Comparison of ENCODE assay signal across 8 cellular contexts in the genomic region with DNA sequence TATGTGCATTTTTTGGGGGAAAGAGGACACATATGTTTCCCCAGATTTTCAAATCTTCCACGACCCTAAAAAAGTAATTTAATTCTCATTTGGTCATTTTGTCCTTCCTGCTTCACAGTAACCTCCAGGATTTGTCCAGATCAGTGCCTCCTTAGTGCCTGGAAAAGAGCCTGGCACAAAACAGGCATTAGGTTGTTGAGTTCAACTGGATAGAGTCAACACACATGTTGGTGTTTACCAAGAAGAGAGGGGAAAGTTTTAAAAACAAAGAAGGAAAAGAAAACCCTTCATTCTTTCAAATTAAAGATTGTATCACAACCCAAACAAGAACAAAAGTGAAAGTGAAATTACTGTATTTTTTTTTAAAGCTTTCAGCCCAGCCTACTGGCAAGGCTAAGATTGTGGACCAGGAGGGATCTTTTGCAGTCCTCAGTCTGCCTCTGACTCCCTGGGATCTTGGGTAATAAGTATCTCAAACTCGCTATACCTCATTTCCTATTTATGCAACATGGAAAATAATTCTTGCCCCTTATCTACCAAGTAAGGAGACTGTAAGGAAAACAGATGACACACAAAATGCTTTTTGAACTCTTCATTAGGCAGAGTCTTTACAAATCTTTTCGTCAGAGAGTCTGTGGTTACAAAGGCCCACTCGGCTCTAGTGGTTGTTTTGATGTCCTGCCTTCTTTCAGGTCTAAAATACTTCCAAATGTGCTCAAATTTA. TPM values are rescaled to one million over a fixed set of nuclear protein-coding genes. Genes with fewer than 3 reads are reported as not detected.
DNase-seq lines count a peak whose midpoint lies in the region; ATAC-seq, FAIRE-seq and TF ChIP-seq lines count a peak whose summit lies in the region.

No MANE protein-coding gene starts in this region.

- H4K20me1 ChIP-seq in fibroblast of lung (ENCODE audit: control insufficient read depth, extremely low read depth, insufficient read depth, low read length), result no peaks in the 10 kb centered on the region

- in situ Hi-C loops in GM13977 (cut with MboI; ENCODE audit: low pct_unique_long_range_greater_than_20kb, low sequenced_read_pairs, unreplicated experiment), result no loop called here

- peak; percentile 50 for ATAC-seq in HG02610 (IDR thresholded peaks at IDR 0.05; ENCODE audit: unreplicated experiment)

- H3K4me3 ChIP-seq in SJSA1 (peak overlapping the region; percentile 6), fibroblast of lung (replicated peaks in 1 of 4; ENCODE audit: control extremely low read depth in 1 of 4, insufficient read depth in 1 of 4, low read depth in 3 of 4, low read length in 4 of 4) (peak overlapping the region; percentile 21 to 47 (median 34)), stomach smooth muscle (ENCODE audit: low read length in 2 of 2) (peak overlapping the region; percentile 49 to 55)

- H3K27me3 ChIP-seq in SJSA1 (replicated peaks) (no peaks in the 10 kb centered on the region), fibroblast of lung (ENCODE audit: control insufficient read depth, insufficient read depth, low read length) (no peaks in the 10 kb centered on the region), stomach smooth muscle (ENCODE audit: control insufficient read depth in 1 of 2, insufficient read depth in 2 of 2, low read length in 2 of 2) (no peaks in the 10 kb centered on the region)

- H3K9me3 ChIP-seq in SJSA1 (replicated peaks) (no peaks in the 10 kb centered on the region), fibroblast of lung (ENCODE audit: control insufficient read depth, insufficient read depth, low read depth, low read length) (no peaks in the 10 kb centered on the region), stomach smooth muscle (ENCODE audit: control insufficient read depth in 2 of 2, low read length in 2 of 2) (no peaks in the 10 kb centered on the region)

- no peak overlapping the region for H3K9ac ChIP-seq in fibroblast of lung (ENCODE audit: insufficient read depth, low read length)
- H3K9ac ChIP-seq in stomach smooth muscle (ENCODE audit: low read length in 2 of 2), result peak overlapping the region in 1 of 2 donors; percentile 31

- no peak for TF ChIP-seq POLR2A in GM12891 (IDR thresholded peaks at IDR 0.05; ENCODE audit: low read depth, low read length)

- no peak for TF ChIP-seq CTCF in GM13977 (IDR thresholded peaks at IDR 0.05; ENCODE audit: extremely low read depth, insufficient read depth, missing control alignments)
- peak in 1 of 2 donors; percentile 14 for TF ChIP-seq CTCF in fibroblast of lung (conservative IDR thresholded peaks at IDR 0.05 in 1 of 2, IDR thresholded peaks at IDR 0.05 in 1 of 2; ENCODE audit: low read depth in 1 of 2, low read length in 2 of 2)

- no peaks in the 10 kb centered on the region for H3K79me2 ChIP-seq in fibroblast of lung (ENCODE audit: control insufficient read depth, insufficient read depth, low read length)

- H2AFZ ChIP-seq in fibroblast of lung (ENCODE audit: low read length), result peak overlapping the region; percentile 85

- H3K4me1 ChIP-seq in SJSA1 (replicated peaks) (peaks cover 36% of the 10 kb centered on the region), fibroblast of lung (ENCODE audit: control insufficient read depth, extremely low read depth, insufficient read depth, low read length) (peaks cover 10% of the 10 kb centered on the region), stomach smooth muscle (ENCODE audit: control insufficient read depth, insufficient read depth, low read length) (peaks cover 3% of the 10 kb centered on the region)

- H3K4me2 ChIP-seq in fibroblast of lung (ENCODE audit: extremely low read depth, insufficient read depth, low read length), result peak overlapping the region; percentile 89

- peak; percentile 35 for DNase-seq in GM13977 (ENCODE audit: low spot score)
- DNase-seq in SJSA1 (ENCODE audit: low read depth in 1 of 2, low spot score in 2 of 2), result peak in 1 of 2 experiments; percentile 77
- peak; percentile 94 to 99 for DNase-seq in fibroblast of lung (ENCODE audit: low read depth in 2 of 2)
- DNase-seq in occipital lobe (lab: John Stamatoyannopoulos, UW), result no peak
- DNase-seq in T-helper 9 cell, result no peak
- DNase-seq in GM12891 (ENCODE audit: insufficient read length, low spot score), result no peak

- peak overlapping the region; percentile 80 for H3K27ac ChIP-seq in SJSA1
- H3K27ac ChIP-seq in fibroblast of lung (ENCODE audit: insufficient read depth, low read length), result peak overlapping the region; percentile 86
- H3K27ac ChIP-seq in stomach smooth muscle (ENCODE audit: low read length), result no peak overlapping the region

- no peak for FAIRE-seq in GM12891 (lab: Jason Lieb, UNC)

- H3K36me3 ChIP-seq in SJSA1 (no peaks in the 10 kb centered on the region), fibroblast of lung (ENCODE audit: control insufficient read depth, insufficient read depth, low read length) (no peaks in the 10 kb centered on the region), stomach smooth muscle (ENCODE audit: control insufficient read depth in 2 of 2, insufficient read depth in 2 of 2, low read length in 2 of 2) (no peaks in the 10 kb centered on the region)

TF ChIP-seq in GM12891, 5 proteins besides CTCF, POLR2A, EP300 and RAD21:
- TF ChIP-seq SPI1 (IDR thresholded peaks at IDR 0.05; ENCODE audit: low read depth, low read length), result no peak
- no peak for TF ChIP-seq POU2F2 (IDR thresholded peaks at IDR 0.05; ENCODE audit: low read depth, low read length)
- no peak for TF ChIP-seq POLR2AphosphoS5 (IDR thresholded peaks at IDR 0.05; ENCODE audit: low read depth, low read length)
- no peak for TF ChIP-seq PAX5 (IDR thresholded peaks at IDR 0.05; ENCODE audit: insufficient read depth, low read length, severe bottlenecking)
- TF ChIP-seq TAF1 (IDR thresholded peaks at IDR 0.05; ENCODE audit: low read depth, low read length), result no peak

RNA-seq across cellular contexts. Expression of a gene that starts 57.8 kb away (rescaled TPM):
- 25.1 and 32.0 TPM in 2 replicates for total RNA-seq in SJSA1 (2014; rRNA removed; shearing (Covaris generic))
- 32.9 and 39.0 TPM in 2 replicates for total RNA-seq in fibroblast of lung
- 11.1 and 14.0 TPM in 2 replicates for polyA plus RNA-seq in fibroblast of lung
- 12.8 and 16.3 TPM in 2 replicates for polyA plus RNA-seq in fibroblast of lung (2012)
- 7.0 and 14.8 TPM in 2 replicates for polyA minus RNA-seq in fibroblast of lung (ENCODE audit: low replicate concordance)
- total RNA-seq in occipital lobe, result 52.4 TPM
- polyA plus RNA-seq in GM12891 (2012; ENCODE audit: low read depth, missing spikeins), result 11.9 TPM

Comparison
In these comparisons a context has a peak if more than half of its experiments do, and no peak if none do; other contexts are left out.
1. DNase-seq: peak in GM13977 (single experiment) and fibroblast of lung (2 of 2); none in occipital lobe (single experiment), T-helper 9 cell (single experiment) and GM12891 (single experiment).
2. Peak in every context shown above with its lines, with median percentiles within 50 percentile points of each other: H3K4me3 ChIP-seq.